ENCODE assay signal across 30 cellular contexts in genomic region chr13:78623132-78623531, GRCh38. TPM values are rescaled to one million over a fixed set of nuclear protein-coding genes. Genes with fewer than 3 reads are reported as not detected.
"Had no signal": no experiment of that assay in that cellular context is flagged by ENCODE, and none has a peak within 500 bp of the region (broad histone marks: within the 10 kb centered on the region; RNA-seq: fewer than 3 reads in every experiment).

No MANE protein-coding gene starts in this region.

- DNase-seq: stimulated activated CD4-positive, alpha-beta T cell treated with anti-CD3 and anti-CD28 coated beads, Interleukin-2, amount 100 ng/mL, for 48 hours; stimulated activated CD4-positive, alpha-beta T cell treated with anti-CD3 and anti-CD28 coated beads, Interleukin-4, amount 100 ng/mL, for 1 hour; stimulated activated CD4-positive, alpha-beta T cell treated with anti-CD3 and anti-CD28 coated beads, Interleukin-4, amount 100 ng/mL, for 24 hours; stimulated activated CD4-positive, alpha-beta T cell treated with anti-CD3 and anti-CD28 coated beads, Interleukin-4, amount 100 ng/mL, for 4 hours; stimulated activated CD8-positive, alpha-beta memory T cell treated with anti-CD3 and anti-CD28 coated beads, Interleukin-4, amount 100 ng/mL, for 48 hours; stimulated activated naive B cell treated with anti-CD40 and anti-IgM and Interleukin-4, amounts not matched to agents 10 μg/mL and 1 μg/mL and 100 μg/mL, for 72 hours; stimulated activated naive CD4-positive, alpha-beta T cell; stimulated activated naive CD4-positive, alpha-beta T cell treated with Interleukin-2 at 50 U/mL for 16 hours; stimulated activated naive CD8-positive, alpha-beta T cell treated with anti-CD3 and anti-CD28 coated beads, Interleukin-15, amount 100 ng/mL, for 72 hours; stimulated activated naive CD8-positive, alpha-beta T cell treated with anti-CD3 and anti-CD28 coated beads, Interleukin-15, Interleukin-2, amounts not matched to agents 100 U/mL and 50 U/mL, for 24 hours; stomach; substantia nigra; testis; thyroid gland; tibial artery; transverse colon; trophoblast cell; upper lobe of left lung; upper lobe of right lung; uterus had no signal

- H3K9me3 ChIP-seq: stomach, suprapubic skin, testis, thoracic aorta, thyroid gland, tibial artery, tibial nerve, transverse colon, upper lobe of left lung, upper lobe of right lung, uterus, vagina had no signal

- H3K4me1 Mint-ChIP-seq: stimulated activated effector memory CD8-positive, alpha-beta T cell treated with anti-CD3 and anti-CD28 coated beads, Interleukin-12 subunit alpha, Interleukin-12 subunit beta, amount 100 ng/mL, for 72 hours; stimulated activated naive CD8-positive, alpha-beta T cell treated with anti-CD3 and anti-CD28 coated beads, Interleukin-15, amount 100 ng/mL, for 72 hours had no signal

- H3K27me3 Mint-ChIP-seq: stimulated activated memory B cell treated with anti-CD40 and anti-IgM and Interleukin-4, amounts not matched to agents 10 μg/mL and 1 μg/mL and 100 μg/mL, for 72 hours; stimulated activated naive B cell treated with anti-CD40 and anti-IgM and Interleukin-4, amounts not matched to agents 10 μg/mL and 1 μg/mL and 100 μg/mL, for 72 hours; stimulated activated naive CD8-positive, alpha-beta T cell treated with anti-CD3 and anti-CD28 coated beads, Interleukin-15, amount 100 ng/mL, for 72 hours; stimulated activated naive CD8-positive, alpha-beta T cell treated with anti-CD3 and anti-CD28 coated beads, Interleukin-15, Interleukin-2, amounts not matched to agents 100 ng/mL and 50 ng/mL, for 24 hours; type B pancreatic cell had no signal

- H3K4me1 ChIP-seq: stomach, suprapubic skin, testis, thyroid gland, tibial artery, tibial nerve, transverse colon, upper lobe of left lung, upper lobe of right lung, uterus, vagina had no signal

- ATAC-seq: stimulated activated effector memory CD8-positive, alpha-beta T cell treated with anti-CD3 and anti-CD28 coated beads, Interleukin-12 subunit alpha, Interleukin-12 subunit beta, amount 100 ng/mL, for 72 hours; stimulated activated memory B cell treated with anti-CD40 and anti-IgM and Interleukin-4, amounts not matched to agents 10 μg/mL and 1 μg/mL and 100 μg/mL, for 72 hours; stimulated activated naive B cell treated with anti-CD40 and anti-IgM and Interleukin-4, amounts not matched to agents 10 μg/mL and 1 μg/mL and 100 μg/mL, for 72 hours; stimulated activated naive CD8-positive, alpha-beta T cell treated with anti-CD3 and anti-CD28 coated beads, Interleukin-15, amount 100 ng/mL, for 72 hours; stimulated activated naive CD8-positive, alpha-beta T cell treated with anti-CD3 and anti-CD28 coated beads, Interleukin-15, Interleukin-2, amounts not matched to agents 100 U/mL and 50 U/mL, for 24 hours; upper lobe of right lung had no signal

- H3K4me3 Mint-ChIP-seq: stimulated activated effector memory CD8-positive, alpha-beta T cell treated with anti-CD3 and anti-CD28 coated beads, Interleukin-12 subunit alpha, Interleukin-12 subunit beta, amount 100 ng/mL, for 72 hours; stimulated activated memory B cell treated with anti-CD40 and anti-IgM and Interleukin-4, amounts not matched to agents 10 μg/mL and 1 μg/mL and 100 μg/mL, for 72 hours; stimulated activated naive B cell treated with anti-CD40 and anti-IgM and Interleukin-4, amounts not matched to agents 10 μg/mL and 1 μg/mL and 100 μg/mL, for 72 hours; stimulated activated naive CD8-positive, alpha-beta T cell treated with anti-CD3 and anti-CD28 coated beads, Interleukin-15, amount 100 ng/mL, for 72 hours; stimulated activated naive CD8-positive, alpha-beta T cell treated with anti-CD3 and anti-CD28 coated beads, Interleukin-15, Interleukin-2, amounts not matched to agents 100 ng/mL and 50 ng/mL, for 24 hours; type B pancreatic cell had no signal

- H3K4me3 ChIP-seq: stomach, suprapubic skin, testis, thoracic aorta, thyroid gland, tibial artery, tibial nerve, transverse colon, upper lobe of left lung, upper lobe of right lung, uterus, vagina had no signal

- H3K36me3 ChIP-seq: thyroid gland, uterus, vagina had no signal

- H3K27ac ChIP-seq: stomach, suprapubic skin, testis, thoracic aorta, thyroid gland, tibial artery, tibial nerve, transverse colon, upper lobe of left lung, upper lobe of right lung, uterus, vagina had no signal

- H3K27ac Mint-ChIP-seq: stimulated activated effector memory CD8-positive, alpha-beta T cell treated with anti-CD3 and anti-CD28 coated beads, Interleukin-12 subunit alpha, Interleukin-12 subunit beta, amount 100 ng/mL, for 72 hours; stimulated activated memory B cell treated with anti-CD40 and anti-IgM and Interleukin-4, amounts not matched to agents 10 μg/mL and 1 μg/mL and 100 μg/mL, for 72 hours; stimulated activated naive B cell treated with anti-CD40 and anti-IgM and Interleukin-4, amounts not matched to agents 10 μg/mL and 1 μg/mL and 100 μg/mL, for 72 hours; stimulated activated naive CD8-positive, alpha-beta T cell treated with anti-CD3 and anti-CD28 coated beads, Interleukin-15, amount 100 ng/mL, for 72 hours; stimulated activated naive CD8-positive, alpha-beta T cell treated with anti-CD3 and anti-CD28 coated beads, Interleukin-15, Interleukin-2, amounts not matched to agents 100 ng/mL and 50 ng/mL, for 24 hours; type B pancreatic cell had no signal

RNA-seq across cellular contexts. Expression of gene POU4F1, which starts 19.8 kb away (rescaled TPM):
- total RNA-seq: stomach, subcutaneous adipose tissue, thyroid gland, tibial nerve, transverse colon, upper lobe of left lung, upper lobe of right lung, ureter, uterus, vagina had no signal
